1 cellular context compared by ENCODE assay signal in the genomic region with DNA sequence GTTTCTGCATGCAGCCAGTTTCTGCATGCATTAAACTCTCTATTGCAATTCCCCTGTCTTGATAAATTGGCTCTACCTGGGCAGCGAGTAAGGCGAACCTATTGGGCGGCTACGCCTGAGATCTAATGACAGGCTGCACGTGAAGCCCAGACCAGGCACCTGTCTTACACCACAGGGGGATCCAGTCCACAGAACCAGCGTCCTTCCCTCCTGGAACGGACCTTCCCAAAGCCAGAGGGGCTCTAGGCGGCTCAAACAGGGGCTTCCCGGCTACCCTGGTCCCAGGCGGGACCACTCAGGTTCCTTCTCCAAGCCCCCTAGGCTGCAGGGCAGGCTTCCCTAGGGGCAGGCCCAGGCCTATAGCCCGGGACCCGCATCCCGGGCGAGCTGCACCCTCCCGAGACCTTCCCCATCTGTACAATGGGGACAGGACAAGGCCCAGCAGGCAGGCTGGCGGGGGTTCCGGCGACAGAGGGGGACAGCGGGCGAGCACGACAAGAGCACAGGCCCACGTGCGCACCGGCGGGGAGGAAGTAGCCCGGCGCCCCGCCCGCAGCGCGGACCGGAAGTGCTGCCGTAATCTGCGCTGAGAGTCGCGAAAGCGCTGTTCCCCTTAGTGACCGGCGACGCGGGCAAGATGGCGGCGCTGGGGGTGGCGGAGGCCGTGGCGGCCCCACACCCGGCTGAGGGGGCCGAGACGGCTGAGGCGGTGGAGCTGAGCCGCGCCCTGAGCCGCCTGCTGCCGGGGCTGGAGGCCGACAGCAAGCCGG.
TF ChIP-seq lines count a peak whose summit lies in the region.

A gene (plus strand): TSS at position 616 of the 770 bp plus-strand sequence. CDS start 22 bp downstream, at position 638.

TF ChIP-seq in HEK293, 187 proteins besides CTCF, POLR2A, EP300 and RAD21 (continued from another document):
- TF ChIP-seq, protein P1, sequence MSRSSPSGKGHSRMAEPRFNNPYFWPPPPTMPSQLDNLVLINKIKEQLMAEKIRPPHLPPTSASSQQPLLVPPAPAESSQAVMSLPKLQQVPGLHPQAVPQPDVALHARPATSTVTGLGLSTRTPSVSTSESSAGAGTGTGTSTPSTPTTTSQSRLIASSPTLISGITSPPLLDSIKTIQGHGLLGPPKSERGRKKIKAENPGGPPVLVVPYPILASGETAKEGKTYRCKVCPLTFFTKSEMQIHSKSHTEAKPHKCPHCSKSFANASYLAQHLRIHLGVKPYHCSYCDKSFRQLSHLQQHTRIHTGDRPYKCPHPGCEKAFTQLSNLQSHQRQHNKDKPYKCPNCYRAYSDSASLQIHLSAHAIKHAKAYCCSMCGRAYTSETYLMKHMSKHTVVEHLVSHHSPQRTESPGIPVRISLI (tag by site-specific recombination; IDR thresholded peaks at IDR 0.05): no peak
- TF ChIP-seq ZBTB17 (tag by site-specific recombination; IDR thresholded peaks at IDR 0.05) (no peak; the same call in 1 of the 2 replicates), ZSCAN16 (tag by site-specific recombination; IDR thresholded peaks at IDR 0.05) (no peak), ZNF623 (tag by site-specific recombination; IDR thresholded peaks at IDR 0.05) (no peak), ZNF266 (tag by site-specific recombination; IDR thresholded peaks at IDR 0.05; ENCODE audit: low read depth) (no peak)
